Comparison of ENCODE assay signal across 12 cellular contexts in genomic region chr3:111012388-111013248, GRCh38. TPM values are rescaled to one million over a fixed set of nuclear protein-coding genes. Genes with fewer than 3 reads are reported as not detected.
A peak's percentile ranks its signal among the peaks of the same experiment; 100 is the strongest.
DNase-seq lines count a peak whose midpoint lies in the region; ATAC-seq and TF ChIP-seq lines count a peak whose summit lies in the region.
"Had no signal": no experiment of that assay in that cellular context is flagged by ENCODE, and none has a peak within 500 bp of the region (broad histone marks: within the 10 kb centered on the region; RNA-seq: fewer than 3 reads in every experiment).

No MANE protein-coding gene starts in this region.

- H3K4me3 ChIP-seq in GM12865 (ENCODE audit: low read depth, low read length), result no peak overlapping the region
- H3K4me3 ChIP-seq in choroid plexus epithelial cell (ENCODE audit: low read depth, low read length), result no peak overlapping the region
- H3K4me3 ChIP-seq: vagina had no signal

- ATAC-seq in GM19023 (IDR thresholded peaks at IDR 0.05; ENCODE audit: unreplicated experiment) (no peak), HG03432 (IDR thresholded peaks at IDR 0.05; ENCODE audit: unreplicated experiment) (no peak)

- H3K27me3 Mint-ChIP-seq in osteocyte (ENCODE audit: unreplicated experiment), result no peaks in the 10 kb centered on the region

- no peaks in the 10 kb centered on the region for H3K4me1 Mint-ChIP-seq in osteocyte (ENCODE audit: unreplicated experiment)

- no peak overlapping the region for H3K27ac Mint-ChIP-seq in osteocyte (ENCODE audit: unreplicated experiment)
- H3K27ac Mint-ChIP-seq: activated naive CD8-positive, alpha-beta T cell had no signal

- no peaks in the 10 kb centered on the region for H3K9me3 Mint-ChIP-seq in osteocyte (ENCODE audit: unreplicated experiment)

- H3K4me3 Mint-ChIP-seq in osteocyte (ENCODE audit: unreplicated experiment), result no peak overlapping the region
- H3K4me3 Mint-ChIP-seq: activated naive CD8-positive, alpha-beta T cell had no signal

- DNase-seq in GM12865 (ENCODE audit: low read depth) (no peak), LHCN-M2 (ENCODE audit: low read depth) (peak; percentile 17), choroid plexus epithelial cell (ENCODE audit: low read depth) (peak; percentile 19), osteocyte (ENCODE audit: extremely low spot score, unreplicated experiment) (no peak), activated gamma-delta T cell treated with Interleukin-2 at 50 U/mL for 16 hours (no peak)
- DNase-seq: NCI-H1417 treated with DMSO at 0.1 percent for 48 hours; stimulated activated CD4-positive, alpha-beta T cell treated with anti-CD3 and anti-CD28 coated beads, Interleukin-2, amount 100 ng/mL, for 48 hours; T-helper 2 cell had no signal

- TF ChIP-seq CTCF in GM12865 (IDR thresholded peaks at IDR 0.05; ENCODE audit: insufficient read depth, low read depth, low read length, missing control alignments) (peak; percentile 14), choroid plexus epithelial cell (conservative IDR thresholded peaks at IDR 0.05; ENCODE audit: low read depth, low read length) (peak; percentile 44), osteocyte (IDR thresholded peaks at IDR 0.05) (peak; percentile 15)

- H3K36me3 Mint-ChIP-seq in osteocyte (ENCODE audit: unreplicated experiment), result no peaks in the 10 kb centered on the region
- H3K36me3 Mint-ChIP-seq: activated naive CD8-positive, alpha-beta T cell had no signal

RNA-seq across cellular contexts. Expression of gene NECTIN3, which starts 59.0 kb away (rescaled TPM):
- total RNA-seq in LHCN-M2 (2014; rRNA removed), result 44.6 and 57.3 TPM in 2 replicates
- polyA plus RNA-seq in LHCN-M2 (2012), result 22.2 TPM
- 70.8 and 75.5 TPM in 2 replicates for total RNA-seq in osteocyte

Comparison
In these comparisons a context has a peak if more than half of its experiments do, and no peak if none do; other contexts are left out.
1. DNase-seq: peak in LHCN-M2 (single experiment) and choroid plexus epithelial cell (single experiment); none in GM12865 (single experiment), osteocyte (single experiment) and activated gamma-delta T cell treated with Interleukin-2 at 50 U/mL for 16 hours (single experiment).
2. Peak in every context shown above with its lines, with median percentiles within 50 percentile points of each other: CTCF ChIP-seq.